Comparison of ENCODE assay signal across 1 cellular context in genomic region chr18:62211323-62211828, GRCh38.
TF ChIP-seq lines count a peak whose summit lies in the region.

No MANE protein-coding gene starts in this region.

TF ChIP-seq in HepG2, 621 proteins besides CTCF, POLR2A, EP300 and RAD21 (continued from another document and continues in another):
- TF ChIP-seq ZBTB21 (CRISPR knock-in tag; IDR thresholded peaks at IDR 0.05): no peak
- no peak for TF ChIP-seq DDIT3 (CRISPR knock-in tag; IDR thresholded peaks at IDR 0.05)
- TF ChIP-seq RFX5 (IDR thresholded peaks at IDR 0.05; ENCODE audit: low read depth, low read length): no peak
- no peak for TF ChIP-seq NCOA1 (CRISPR knock-in tag; IDR thresholded peaks at IDR 0.05)
- TF ChIP-seq TOPORS (CRISPR knock-in tag; IDR thresholded peaks at IDR 0.05): no peak
- TF ChIP-seq E2F5 (CRISPR knock-in tag; conservative IDR thresholded peaks at IDR 0.05): no peak
- TF ChIP-seq MBD4 (IDR thresholded peaks at IDR 0.05; ENCODE audit: borderline replicate concordance, low read length): no peak
- TF ChIP-seq ZNF747 (CRISPR knock-in tag; IDR thresholded peaks at IDR 0.05; ENCODE audit: borderline replicate concordance): no peak
- no peak for TF ChIP-seq FUBP1 (CRISPR knock-in tag; IDR thresholded peaks at IDR 0.05; ENCODE audit: borderline replicate concordance)
- no peak for TF ChIP-seq TIGD3 (CRISPR knock-in tag; IDR thresholded peaks at IDR 0.05; ENCODE audit: borderline replicate concordance)
- no peak for TF ChIP-seq CREB1 (IDR thresholded peaks at IDR 0.05)
- no peak for TF ChIP-seq CREB1 (CRISPR knock-in tag; IDR thresholded peaks at IDR 0.05)
- no peak for TF ChIP-seq KAT7 (CRISPR knock-in tag; IDR thresholded peaks at IDR 0.05; ENCODE audit: borderline replicate concordance)
- TF ChIP-seq ZNF274 (CRISPR knock-in tag; IDR thresholded peaks at IDR 0.05): no peak
- no peak for TF ChIP-seq KDM2A (CRISPR knock-in tag; IDR thresholded peaks at IDR 0.05; ENCODE audit: borderline replicate concordance, low read depth)
- TF ChIP-seq ZNF720 (CRISPR knock-in tag; IDR thresholded peaks at IDR 0.05): no peak
- no peak for TF ChIP-seq TCF12 (IDR thresholded peaks at IDR 0.05)
- no peak for TF ChIP-seq TCF12 (CRISPR knock-in tag; IDR thresholded peaks at IDR 0.05)
- TF ChIP-seq GABPB1 (CRISPR knock-in tag; IDR thresholded peaks at IDR 0.05): no peak
- TF ChIP-seq ZNF451 (CRISPR knock-in tag; IDR thresholded peaks at IDR 0.05): no peak
- TF ChIP-seq FOXP4 (CRISPR knock-in tag; IDR thresholded peaks at IDR 0.05): no peak
- TF ChIP-seq ZNF75D (CRISPR knock-in tag; IDR thresholded peaks at IDR 0.05; ENCODE audit: borderline replicate concordance): no peak
- no peak for TF ChIP-seq NFYC (CRISPR knock-in tag; IDR thresholded peaks at IDR 0.05)
- no peak for TF ChIP-seq PHF21A (CRISPR knock-in tag; IDR thresholded peaks at IDR 0.05)
- no peak for TF ChIP-seq PHF20 (CRISPR knock-in tag; IDR thresholded peaks at IDR 0.05)
- TF ChIP-seq ZNF567 (CRISPR knock-in tag; IDR thresholded peaks at IDR 0.05; ENCODE audit: borderline replicate concordance): no peak
- TF ChIP-seq NAIF1 (CRISPR knock-in tag; IDR thresholded peaks at IDR 0.05; ENCODE audit: borderline replicate concordance): no peak
- TF ChIP-seq TCF7 (IDR thresholded peaks at IDR 0.05; ENCODE audit: low read depth): peak; percentile 54
- peak; percentile 19; the same call in 1 of the 2 replicates for TF ChIP-seq HNF4A (CRISPR knock-in tag; IDR thresholded peaks at IDR 0.05)
- TF ChIP-seq ZNF580 (CRISPR knock-in tag; IDR thresholded peaks at IDR 0.05; ENCODE audit: borderline replicate concordance, low read depth): no peak
- TF ChIP-seq HNRNPH1 (optimal IDR thresholded peaks at IDR 0.05; ENCODE audit: low read depth, low read length): no peak
- peak; percentile 41; the same call in 1 of the 2 replicates for TF ChIP-seq ONECUT2 (CRISPR knock-in tag; IDR thresholded peaks at IDR 0.05)
- TF ChIP-seq FOXJ3 (CRISPR knock-in tag; IDR thresholded peaks at IDR 0.05; ENCODE audit: borderline replicate concordance): peak; percentile 19; the same call in 1 of the 2 replicates
- TF ChIP-seq RNF219 (CRISPR knock-in tag; IDR thresholded peaks at IDR 0.05): no peak
- TF ChIP-seq FOXA3 (CRISPR knock-in tag; IDR thresholded peaks at IDR 0.05): no peak
- TF ChIP-seq SCMH1 (CRISPR knock-in tag; IDR thresholded peaks at IDR 0.05; ENCODE audit: borderline replicate concordance): no peak
- no peak for TF ChIP-seq ZNF850 (CRISPR knock-in tag; conservative IDR thresholded peaks at IDR 0.05)
- no peak for TF ChIP-seq POGK (CRISPR knock-in tag; conservative IDR thresholded peaks at IDR 0.05)
- TF ChIP-seq ZC3H4 (CRISPR knock-in tag; IDR thresholded peaks at IDR 0.05; ENCODE audit: borderline replicate concordance): no peak
- no peak for TF ChIP-seq SP2 (CRISPR knock-in tag; IDR thresholded peaks at IDR 0.05)
- TF ChIP-seq ATF6 (CRISPR knock-in tag; conservative IDR thresholded peaks at IDR 0.05): no peak
- TF ChIP-seq PPARG (CRISPR knock-in tag; conservative IDR thresholded peaks at IDR 0.05): 0 out of 2 replicates have a peak, but pooled peaks have one; percentile 33
- TF ChIP-seq ZBTB4 (CRISPR knock-in tag; IDR thresholded peaks at IDR 0.05; ENCODE audit: borderline replicate concordance): no peak
- no peak for TF ChIP-seq ZNF136 (CRISPR knock-in tag; IDR thresholded peaks at IDR 0.05; ENCODE audit: low read depth)
- TF ChIP-seq HOXD1 (CRISPR knock-in tag; IDR thresholded peaks at IDR 0.05): no peak
- no peak for TF ChIP-seq JUNB (CRISPR knock-in tag; IDR thresholded peaks at IDR 0.05; ENCODE audit: borderline replicate concordance)
- no peak for TF ChIP-seq ZSCAN5A (CRISPR knock-in tag; IDR thresholded peaks at IDR 0.05; ENCODE audit: borderline replicate concordance)
